8 cellular contexts compared by ENCODE assay signal in genomic region chr15:74696398-74696729, GRCh38. TPM values are rescaled to one million over a fixed set of nuclear protein-coding genes. Genes with fewer than 3 reads are reported as not detected.
DNase-seq lines count a peak whose midpoint lies in the region; ATAC-seq and TF ChIP-seq lines count a peak whose summit lies in the region.

No MANE protein-coding gene starts in this region.

- TF ChIP-seq CTCF in OCI-LY7 (conservative IDR thresholded peaks at IDR 0.05; ENCODE audit: low read length): no peak
- TF ChIP-seq CTCF in progenitor cell of endocrine pancreas (IDR thresholded peaks at IDR 0.05; ENCODE audit: unreplicated experiment): no peak

- H3K79me2 ChIP-seq in OCI-LY7 (ENCODE audit: insufficient read depth, low read depth, low read length): peaks cover 29% of the 10 kb centered on the region; the same call in 1 of the 2 replicates

- H3K27ac Mint-ChIP-seq in progenitor cell of endocrine pancreas: peak overlapping the region; percentile 98

- H3K4me3 Mint-ChIP-seq in progenitor cell of endocrine pancreas (ENCODE audit: low read depth): peak overlapping the region; percentile 100

- peak overlapping the region; percentile 53 for H3K27ac ChIP-seq in OCI-LY7 (ENCODE audit: low read depth, low read length, poor library complexity, severe bottlenecking)
- H3K27ac ChIP-seq in esophagus (ENCODE audit: low read depth in 2 of 2, low read length in 1 of 2): peak overlapping the region in 1 of 2 donors; percentile 92

- in situ Hi-C loops in G401 (cut with HindIII; ENCODE audit: low sequenced_read_pairs): no loop called here

- H3K27me3 Mint-ChIP-seq in progenitor cell of endocrine pancreas: peaks cover 18% of the 10 kb centered on the region

- POLR2A ChIA-PET in OCI-LY7 (lab: Charles Lee): interaction anchor here (1.0 kb wide), 1 partner anchor 42 kb away, joined by 4 read pairs; no protein-coding TSS in a partner anchor

- H3K9me2 ChIP-seq in OCI-LY7 (ENCODE audit: insufficient read depth, low read length): no peaks in the 10 kb centered on the region

- H3K36me3 ChIP-seq in OCI-LY7 (ENCODE audit: insufficient read depth, low read length): no peaks in the 10 kb centered on the region
- no peaks in the 10 kb centered on the region for H3K36me3 ChIP-seq in esophagus (ENCODE audit: control insufficient read depth in 2 of 2, insufficient read depth in 2 of 2, low read length in 1 of 2)

- no peaks in the 10 kb centered on the region for H3K27me3 ChIP-seq in esophagus (ENCODE audit: control insufficient read depth in 1 of 2, insufficient read depth in 2 of 2, low read length in 2 of 2)

- DNase-seq in G401 (ENCODE audit: low spot score) (peak; percentile 2), OCI-LY7 (ENCODE audit: low spot score) (no peak), progenitor cell of endocrine pancreas (ENCODE audit: low spot score, unreplicated experiment) (no peak), NCI-H748 (lab: John Stamatoyannopoulos, UW; ENCODE audit: unreplicated experiment) (no peak), GM19240 (ENCODE audit: insufficient read length, low spot score) (no peak), left lobe of liver (ENCODE audit: low spot score) (no peak)

- H3K36me3 Mint-ChIP-seq in progenitor cell of endocrine pancreas (ENCODE audit: insufficient read depth): peaks cover 1% of the 10 kb centered on the region

- H3K9me3 Mint-ChIP-seq in progenitor cell of endocrine pancreas (ENCODE audit: low read depth): no peaks in the 10 kb centered on the region

- peak overlapping the region; percentile 93 for H2AFZ ChIP-seq in OCI-LY7 (ENCODE audit: low read length)

- intact Hi-C loops in OCI-LY7 (cut with micrococcal nuclease; ENCODE audit: unreplicated experiment): no loop called here

- H3K4me2 ChIP-seq in OCI-LY7 (ENCODE audit: low read length): peak overlapping the region; percentile 92

- H3K4me1 ChIP-seq in OCI-LY7 (ENCODE audit: insufficient read depth, low read length, poor library complexity, severe bottlenecking): peaks cover 20% of the 10 kb centered on the region
- peaks cover 0 to 2% of the 10 kb centered on the region in 2 donors for H3K4me1 ChIP-seq in esophagus (ENCODE audit: control insufficient read depth in 2 of 2, insufficient read depth in 2 of 2, low read length in 1 of 2)

- H3K4me3 ChIP-seq in OCI-LY7 (ENCODE audit: low read depth, low read length, poor library complexity, severe bottlenecking) (peak overlapping the region; percentile 97), esophagus (ENCODE audit: low read depth in 1 of 2, low read length in 2 of 2) (peak overlapping the region; percentile 78 to 98)

- CTCF ChIA-PET in OCI-LY7 (lab: Charles Lee; ENCODE audit: unreplicated experiment): interaction anchor here (1.0 kb wide), 1 partner anchor 19 kb away, joined by 4 read pairs; no protein-coding TSS in a partner anchor

- H3K4me1 Mint-ChIP-seq in progenitor cell of endocrine pancreas (ENCODE audit: low read depth): peaks cover 25% of the 10 kb centered on the region

- TSS peak; percentile 96 for BruUV-seq in OCI-LY7 (replicated peaks; lab: Mats Ljungman, UMichigan)

- no peak for ATAC-seq in HG02885 (IDR thresholded peaks at IDR 0.05; ENCODE audit: poor library complexity, unreplicated experiment)
- no peak for ATAC-seq in left lobe of liver

- no peaks in the 10 kb centered on the region for H3K9me3 ChIP-seq in OCI-LY7 (ENCODE audit: low read length)
- no peaks in the 10 kb centered on the region for H3K9me3 ChIP-seq in esophagus (ENCODE audit: control insufficient read depth in 2 of 2, insufficient read depth in 1 of 2, low read depth in 1 of 2, low read length in 1 of 2)

- H4K20me1 ChIP-seq in OCI-LY7 (ENCODE audit: insufficient read depth, low read length): no peaks in the 10 kb centered on the region

- 4 to 5% methylated on average over 10 of the region's 10 CpGs for WGBS in esophagus, 2 donors

RNA-seq across cellular contexts. Expression of gene EDC3, which starts 0.5 kb away (rescaled TPM):
- 27.7 and 28.2 TPM in 2 replicates for total RNA-seq in G401 (2014; rRNA removed; shearing (Covaris generic))
- 13.4 and 15.1 TPM in 2 replicates for total RNA-seq in OCI-LY7 (2014; rRNA removed; shearing (Covaris generic))
- total RNA-seq in OCI-LY7 (2022) (43.5 and 51.4 TPM in 2 replicates), progenitor cell of endocrine pancreas (61.6 and 62.6 TPM in 2 replicates), left lobe of liver (13.4 TPM)
- 10 to 100 TPM; 12.2 to 14.5 TPM for polyA plus RNA-seq in esophagus

RNA-seq across cellular contexts. Expression of gene CYP1A1, which starts 29.0 kb away (rescaled TPM):
- total RNA-seq in G401 (2014; rRNA removed; shearing (Covaris generic)): not detected in 2 replicates
- total RNA-seq in OCI-LY7 (2014; rRNA removed; shearing (Covaris generic)): not detected in 2 replicates
- 0.22 and 0.29 TPM in 2 replicates for total RNA-seq in OCI-LY7 (2022)
- 1 to 10 TPM in 1 of 2 donors, under 1 TPM in 1; 0.08 to 1.9 TPM for polyA plus RNA-seq in esophagus
- 1.5 and 2.8 TPM in 2 replicates for total RNA-seq in progenitor cell of endocrine pancreas
- 1.6 TPM for total RNA-seq in left lobe of liver

RNA-seq across cellular contexts. Expression of gene CYP1A2, which starts 52.3 kb away (rescaled TPM):
- total RNA-seq in G401 (2014; rRNA removed; shearing (Covaris generic)): not detected in 2 replicates
- total RNA-seq in OCI-LY7 (2014; rRNA removed; shearing (Covaris generic)): not detected in 2 replicates
- total RNA-seq in OCI-LY7 (2022): not detected in 2 replicates
- polyA plus RNA-seq in esophagus: under 1 TPM in 1 of 2 donors, not detected in 1; 0.06 TPM
- total RNA-seq in progenitor cell of endocrine pancreas: not detected in 2 replicates
- total RNA-seq in left lobe of liver: 120 TPM

Comparison
In these comparisons a context has a peak if more than half of its experiments do, and no peak if none do; other contexts are left out.
1. RNA of gene CYP1A2, which starts 52.3 kb away (total RNA-seq): 120 TPM in left lobe of liver (single experiment); not detected in G401, not detected in OCI-LY7 and not detected in progenitor cell of endocrine pancreas; every median in the first group is over 100 times any median in the second.